Comparison of ENCODE assay signal across 20 cellular contexts in the genomic region with DNA sequence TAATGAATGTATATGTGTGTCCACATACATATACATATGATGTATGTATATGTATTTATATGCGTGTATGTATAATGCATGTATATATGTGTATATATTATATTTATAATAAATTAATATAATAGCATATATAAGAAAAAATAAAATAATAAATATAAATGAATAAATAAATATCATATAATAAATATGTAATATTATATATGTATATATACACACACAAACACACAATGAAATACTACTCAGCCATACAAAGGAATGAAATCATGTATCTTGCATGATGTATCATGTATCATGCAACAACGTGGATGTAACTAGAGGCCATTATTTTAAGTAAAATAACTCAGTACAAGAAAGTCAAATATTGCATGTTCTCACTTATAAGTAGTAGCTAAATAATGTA.
"Had no signal": no experiment of that assay in that cellular context is flagged by ENCODE, and none has a peak within 500 bp of the region (broad histone marks: within the 10 kb centered on the region; RNA-seq: fewer than 3 reads in every experiment).

No MANE protein-coding gene starts in this region.

- H3K4me3 ChIP-seq: SJSA1, SK-N-MC had no signal

- H3K9me3 ChIP-seq: SJSA1 had no signal

- H3K27me3 ChIP-seq: SJSA1 had no signal

- H3K4me1 ChIP-seq: SJSA1 had no signal

- H3K27ac ChIP-seq: SJSA1, SK-N-MC had no signal

- FAIRE-seq: RCC 7860 had no signal

- DNase-seq: KBM-7, NCI-H1092 treated with DMSO at 0.1 percent for 48 hours, NCI-H1436, NCI-H187, NCI-H2029, NCI-H2081 treated with DMSO at 0.1 percent for 48 hours, NCI-H2171, NCI-H226, NCI-H446, NCI-H510A, NCI-H524 treated with DMSO at 0.1 percent for 48 hours, NCI-H69, NCI-H774, Right ventricle myocardium superior, RPMI8226, SIG-M5, SW 1271 had no signal

- H3K36me3 ChIP-seq: SJSA1 had no signal
